In genomic region chr5:100706796-100707195, GRCh38 we compare ENCODE assay signal across 8 cellular contexts.
A peak's percentile ranks its signal among the peaks of the same experiment; 100 is the strongest.
DNase-seq lines count a peak whose midpoint lies in the region; ATAC-seq and TF ChIP-seq lines count a peak whose summit lies in the region.

No MANE protein-coding gene starts in this region.

- H3K4me1 Mint-ChIP-seq in central memory CD8-positive, alpha-beta T cell: no peaks in the 10 kb centered on the region

- H3K27me3 Mint-ChIP-seq in central memory CD8-positive, alpha-beta T cell: no peaks in the 10 kb centered on the region

- H3K27ac ChIP-seq in osteoblast (ENCODE audit: low read depth, low read length): no peak overlapping the region

- H2AFZ ChIP-seq in osteoblast (ENCODE audit: low read length): no peak overlapping the region

- peak; percentile 75 for ATAC-seq in GM18867 (IDR thresholded peaks at IDR 0.05; ENCODE audit: unreplicated experiment)
- peak; percentile 36 for ATAC-seq in central memory CD8-positive, alpha-beta T cell (replicated peaks; ENCODE audit: extremely low read depth, poor library complexity, severe bottlenecking)
- no peak for ATAC-seq in HG02623 (IDR thresholded peaks at IDR 0.05; ENCODE audit: unreplicated experiment)

- peak; percentile 46 for TF ChIP-seq CTCF in osteoblast (IDR thresholded peaks at IDR 0.05; ENCODE audit: extremely low read depth, low read depth, low read length)
- no peak for TF ChIP-seq CTCF in GM13976 (IDR thresholded peaks at IDR 0.05; ENCODE audit: borderline replicate concordance, control extremely low read depth, extremely low read depth, insufficient read depth, missing control alignments)

- no peaks in the 10 kb centered on the region for H3K36me3 ChIP-seq in osteoblast (ENCODE audit: insufficient read depth, low read length)

- H3K4me3 Mint-ChIP-seq in central memory CD8-positive, alpha-beta T cell: no peak overlapping the region

- H3K27ac Mint-ChIP-seq in central memory CD8-positive, alpha-beta T cell (ENCODE audit: low read depth): no peak overlapping the region

- in situ Hi-C loops in GM13976 (cut with MboI; ENCODE audit: low sequenced_read_pairs, unreplicated experiment): no loop called here

- H3K4me2 ChIP-seq in osteoblast (ENCODE audit: insufficient read depth, low read length): no peak overlapping the region

- H4K20me1 ChIP-seq in osteoblast (ENCODE audit: insufficient read depth, low read length): no peaks in the 10 kb centered on the region

- no peak overlapping the region for H3K4me3 ChIP-seq in osteoblast (ENCODE audit: insufficient read depth, low read length)

- no peaks in the 10 kb centered on the region for H3K27me3 ChIP-seq in osteoblast (ENCODE audit: insufficient read depth, low read length)

- DNase-seq in LHCN-M2 (ENCODE audit: low read depth) (peak; percentile 60), osteoblast (ENCODE audit: insufficient read length, low spot score, missing footprints) (no peak), T1000 (lab: John Stamatoyannopoulos, UW) (no peak), GM13976 (ENCODE audit: low spot score) (no peak)
- no peak for DNase-seq in central memory CD8-positive, alpha-beta T cell (ENCODE audit: low spot score in 2 of 2)
- DNase-seq in stimulated activated CD4-positive, alpha-beta T cell treated with anti-CD3 and anti-CD28 coated beads, Interleukin-2, amount 100 ng/mL, for 48 hours: no peak

- H3K79me2 ChIP-seq in osteoblast (ENCODE audit: insufficient read depth, low read length): no peaks in the 10 kb centered on the region

- H3K4me1 ChIP-seq in osteoblast (ENCODE audit: insufficient read depth, low read length): no peaks in the 10 kb centered on the region

- no peaks in the 10 kb centered on the region for H3K9me3 Mint-ChIP-seq in central memory CD8-positive, alpha-beta T cell

- H3K36me3 Mint-ChIP-seq in central memory CD8-positive, alpha-beta T cell (ENCODE audit: insufficient read depth): peaks cover 2% of the 10 kb centered on the region

- H3K9me3 ChIP-seq in osteoblast (ENCODE audit: low read depth, low read length): no peaks in the 10 kb centered on the region
